In the genomic region with DNA sequence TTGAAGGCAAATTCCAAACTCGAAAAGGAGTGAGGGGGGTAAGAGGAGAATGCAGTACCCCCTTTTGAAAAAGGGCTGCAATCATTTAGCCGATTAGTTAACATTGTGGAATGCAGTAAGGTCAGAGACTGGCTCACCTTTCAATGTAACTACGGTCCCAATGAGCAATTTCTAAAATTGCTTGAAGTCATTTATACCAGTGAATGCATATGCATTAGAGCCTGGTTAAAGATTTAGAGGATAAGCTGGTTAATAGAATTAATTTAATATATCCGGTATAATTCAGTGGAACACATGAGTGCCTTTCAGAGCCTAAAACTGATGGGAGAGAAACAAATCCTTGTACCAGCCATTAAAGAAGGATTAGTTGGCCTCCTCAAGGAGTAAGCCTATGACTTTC, we compare ENCODE assay signal across 22 cellular contexts.
A peak's percentile ranks its signal among the peaks of the same experiment; 100 is the strongest.
DNase-seq lines count a peak whose midpoint lies in the region; ATAC-seq, FAIRE-seq and TF ChIP-seq lines count a peak whose summit lies in the region.
"Had no signal": no experiment of that assay in that cellular context is flagged by ENCODE, and none has a peak within 500 bp of the region (broad histone marks: within the 10 kb centered on the region; RNA-seq: fewer than 3 reads in every experiment).

No MANE protein-coding gene starts in this region.

- CTCF ChIA-PET in A549 (lab: Yijun Ruan, JAX), result interaction anchor here (1.0 to 1.8 kb wide), 4 partner anchors 15 to 171 kb away, joined by 3 to 6 read pairs (median 4); no protein-coding TSS in a partner anchor
- CTCF ChIA-PET in A673 (lab: Charles Lee), result no interaction called here

- H3K4me1 ChIP-seq in A549 (peaks cover 38% of the 10 kb centered on the region), A673 (ENCODE audit: insufficient read depth, low read length, poor library complexity, severe bottlenecking) (peaks cover 47% of the 10 kb centered on the region)
- H3K4me1 ChIP-seq: BE2C; BLaER1 treated with 17β-estradiol and CSF1 and Interleukin-3, amounts not matched to agents 10 nM and 100 nM had no signal

- H3K36me3 ChIP-seq in A673 (ENCODE audit: insufficient read depth, low read length, poor library complexity, severe bottlenecking), result no peaks in the 10 kb centered on the region
- H3K36me3 ChIP-seq: BE2C; BLaER1 treated with 17β-estradiol and CSF1 and Interleukin-3, amounts not matched to agents 10 nM and 100 nM had no signal

- intact Hi-C loops in A673 (cut with micrococcal nuclease; ENCODE audit: unreplicated experiment), result loop anchor here (1.0 to 5.0 kb wide), 2 partner anchors 142 to 384 kb away; no protein-coding TSS in a partner anchor
- intact Hi-C loops in activated T-helper 1 cell treated with anti-CD3 and anti-CD28 coated beads, Interleukin-12 subunit alpha, Interleukin-12 subunit beta, Interleukin-2, Interleukin-4 antibody, amounts not matched to agents 30 ng/mL and 10 ng/mL and 1 ng/mL, durations not matched to agents 14 hours and 24 hours and 36 hours (cut with micrococcal nuclease), result no loop called here

- H3K36me3 Mint-ChIP-seq in activated T-helper 1 cell treated with anti-CD3 and anti-CD28 coated beads, Interleukin-12 subunit alpha, Interleukin-12 subunit beta, Interleukin-2, Interleukin-4 antibody, amounts not matched to agents 30 ng/mL and 10 ng/mL and 1 ng/mL, durations not matched to agents 14 hours and 24 hours and 36 hours (ENCODE audit: low read depth), result no peaks in the 10 kb centered on the region
- H3K36me3 Mint-ChIP-seq: CD14-positive monocyte; CD8-positive, alpha-beta memory T cell had no signal

- TF ChIP-seq POLR2A in A549 (IDR thresholded peaks at IDR 0.05; ENCODE audit: low read length), result no peak

- H3K9me3 Mint-ChIP-seq in activated T-helper 1 cell treated with anti-CD3 and anti-CD28 coated beads, Interleukin-12 subunit alpha, Interleukin-12 subunit beta, Interleukin-2, Interleukin-4 antibody, amounts not matched to agents 30 ng/mL and 10 ng/mL and 1 ng/mL, durations not matched to agents 14 hours and 24 hours and 36 hours, result no peaks in the 10 kb centered on the region
- H3K9me3 Mint-ChIP-seq: H9 had no signal

- WGBS in A549 (ENCODE audit: missing lambda C conversion rate), result 84% methylated on average over 4 of the region's 4 CpGs

- FAIRE-seq in A549 (lab: Jason Lieb, UNC), result no peak
- FAIRE-seq: D721Med, GM12878 had no signal

- H3K4me2 ChIP-seq in A549, result no peak overlapping the region
- H3K4me2 ChIP-seq: BLaER1 treated with 17β-estradiol and CSF1 and Interleukin-3, amounts not matched to agents 10 nM and 100 nM had no signal

- no peak for TF ChIP-seq RAD21 in A549 (conservative IDR thresholded peaks at IDR 0.05 in 1 of 2, IDR thresholded peaks at IDR 0.05 in 1 of 2)

- H3K4me1 Mint-ChIP-seq in activated T-helper 1 cell treated with anti-CD3 and anti-CD28 coated beads, Interleukin-12 subunit alpha, Interleukin-12 subunit beta, Interleukin-2, Interleukin-4 antibody, amounts not matched to agents 30 ng/mL and 10 ng/mL and 1 ng/mL, durations not matched to agents 14 hours and 24 hours and 36 hours (ENCODE audit: low read depth), result no peaks in the 10 kb centered on the region
- H3K4me1 Mint-ChIP-seq: CD14-positive monocyte; CD8-positive, alpha-beta memory T cell had no signal

- H3K9me3 ChIP-seq in A549 (peaks cover 10% of the 10 kb centered on the region; the same call in 2 of the 3 replicates), A673 (ENCODE audit: low read depth, low read length, poor library complexity, severe bottlenecking) (peaks cover 4% of the 10 kb centered on the region)
- H3K9me3 ChIP-seq: BE2C; BLaER1 treated with 17β-estradiol and CSF1 and Interleukin-3, amounts not matched to agents 10 nM and 100 nM had no signal

- TF ChIP-seq EP300 in A549 (IDR thresholded peaks at IDR 0.05), result no peak

- no peaks in the 10 kb centered on the region for H3K27me3 Mint-ChIP-seq in activated T-helper 1 cell treated with anti-CD3 and anti-CD28 coated beads, Interleukin-12 subunit alpha, Interleukin-12 subunit beta, Interleukin-2, Interleukin-4 antibody, amounts not matched to agents 30 ng/mL and 10 ng/mL and 1 ng/mL, durations not matched to agents 14 hours and 24 hours and 36 hours (ENCODE audit: insufficient read depth)
- H3K27me3 Mint-ChIP-seq: CD4-positive, alpha-beta T cell had no signal

- H3K4me3 ChIP-seq in A549 (no peak overlapping the region), A673 (ENCODE audit: low read depth, low read length, poor library complexity, severe bottlenecking) (no peak overlapping the region), choroid plexus epithelial cell (ENCODE audit: low read depth, low read length) (no peak overlapping the region)
- H3K4me3 ChIP-seq: BLaER1 treated with 17β-estradiol and CSF1 and Interleukin-3, amounts not matched to agents 10 nM and 100 nM; GM12878 had no signal

- POLR2A ChIA-PET in A549 (lab: Yijun Ruan, JAX), result no interaction called here
- POLR2A ChIA-PET in A673 (lab: Charles Lee; ENCODE audit: low non-redundant PET), result interaction anchor here (0.6 kb wide), 1 partner anchor 12 kb away, joined by 3 read pairs; no protein-coding TSS in a partner anchor

- no peak for ATAC-seq in A549
- ATAC-seq: GM12878, HCT116 had no signal

- no peak overlapping the region for H3K27ac Mint-ChIP-seq in activated T-helper 1 cell treated with anti-CD3 and anti-CD28 coated beads, Interleukin-12 subunit alpha, Interleukin-12 subunit beta, Interleukin-2, Interleukin-4 antibody, amounts not matched to agents 30 ng/mL and 10 ng/mL and 1 ng/mL, durations not matched to agents 14 hours and 24 hours and 36 hours
- H3K27ac Mint-ChIP-seq: CD14-positive monocyte; CD4-positive, alpha-beta T cell; CD8-positive, alpha-beta memory T cell; H9 had no signal

- TF ChIP-seq CTCF in A549 (IDR thresholded peaks at IDR 0.05), result no peak
- no peak for TF ChIP-seq CTCF in A673 (conservative IDR thresholded peaks at IDR 0.05; ENCODE audit: low read depth, low read length)
- no peak for TF ChIP-seq CTCF in choroid plexus epithelial cell (conservative IDR thresholded peaks at IDR 0.05; ENCODE audit: low read depth, low read length)

- DNase-seq in A549 (ENCODE audit: low read depth in 1 of 2, low spot score in 1 of 2) (no peak), A673 (ENCODE audit: low spot score) (peak; percentile 91), choroid plexus epithelial cell (ENCODE audit: low read depth) (peak; percentile 29), renal cortical epithelial cell (ENCODE audit: low read depth) (peak; percentile 88), NCI-H446 (lab: John Stamatoyannopoulos, UW) (no peak), Kasumi-1 (lab: John Stamatoyannopoulos, UW) (no peak)
- no peak for DNase-seq in activated T-helper 1 cell treated with anti-CD3 and anti-CD28 coated beads, Interleukin-12 subunit alpha, Interleukin-12 subunit beta, Interleukin-2, Interleukin-4 antibody, amounts not matched to agents 30 ng/mL and 10 ng/mL and 1 ng/mL, durations not matched to agents 14 hours and 24 hours and 36 hours (ENCODE audit: low spot score)
- DNase-seq: ACHN; AML-193; BE2C; CD4-positive, alpha-beta T cell; CD8-positive, alpha-beta memory T cell; DMS 273 treated with DMSO at 0.1 percent for 48 hours; DMS79; EL; GDM1; H9 had no signal

- no peak overlapping the region for H3K4me3 Mint-ChIP-seq in activated T-helper 1 cell treated with anti-CD3 and anti-CD28 coated beads, Interleukin-12 subunit alpha, Interleukin-12 subunit beta, Interleukin-2, Interleukin-4 antibody, amounts not matched to agents 30 ng/mL and 10 ng/mL and 1 ng/mL, durations not matched to agents 14 hours and 24 hours and 36 hours
- H3K4me3 Mint-ChIP-seq: CD14-positive monocyte; CD4-positive, alpha-beta T cell; CD8-positive, alpha-beta memory T cell; H9 had no signal

- no peaks in the 10 kb centered on the region for H3K27me3 ChIP-seq in A673 (replicated peaks; ENCODE audit: insufficient read depth, low read depth, low read length, poor library complexity)
- H3K27me3 ChIP-seq: BE2C; BLaER1 treated with 17β-estradiol and CSF1 and Interleukin-3, amounts not matched to agents 10 nM and 100 nM had no signal

- H3K27ac ChIP-seq in A549, result peak overlapping the region; percentile 35 to 75; a peak in 5 of 6 replicates
- peak overlapping the region; percentile 51 for H3K27ac ChIP-seq in A673 (ENCODE audit: low read depth, low read length, poor library complexity, severe bottlenecking)
- H3K27ac ChIP-seq: BLaER1 treated with 17β-estradiol and CSF1 and Interleukin-3, amounts not matched to agents 10 nM and 100 nM had no signal

- no TSS peak for BruUV-seq in A673 (replicated peaks; lab: Mats Ljungman, UMichigan)

TF ChIP-seq in A549, 52 proteins besides CTCF, POLR2A, EP300 and RAD21:
- no peak for TF ChIP-seq EHF (CRISPR knock-in tag; IDR thresholded peaks at IDR 0.05)
- no peak for TF ChIP-seq KDM5A (IDR thresholded peaks at IDR 0.05)
- no peak for TF ChIP-seq ZFP36 (IDR thresholded peaks at IDR 0.05; ENCODE audit: borderline replicate concordance, partially characterized antibody)
- no peak for TF ChIP-seq CBX2 (IDR thresholded peaks at IDR 0.05; ENCODE audit: borderline replicate concordance, low read depth)
- no peak for TF ChIP-seq SMC3 (IDR thresholded peaks at IDR 0.05)
- no peak for TF ChIP-seq ZSCAN20 (CRISPR knock-in tag; IDR thresholded peaks at IDR 0.05)
- TF ChIP-seq NPAS2 (CRISPR knock-in tag; IDR thresholded peaks at IDR 0.05; ENCODE audit: borderline replicate concordance), result no peak
- no peak for TF ChIP-seq CBX8 (IDR thresholded peaks at IDR 0.05)
- TF ChIP-seq HOXB5 (CRISPR knock-in tag; IDR thresholded peaks at IDR 0.05), result no peak
- TF ChIP-seq NR3C1 (IDR thresholded peaks at IDR 0.05), result no peak
- TF ChIP-seq MAZ (IDR thresholded peaks at IDR 0.05; ENCODE audit: borderline replicate concordance, low read depth, low read length), result no peak
- TF ChIP-seq FOSB (CRISPR knock-in tag; IDR thresholded peaks at IDR 0.05), result no peak
TF ChIP-seq in A549: peak in this region for 0.

Comparison
In these comparisons a context has a peak if more than half of its experiments do, and no peak if none do; other contexts are left out.
1. DNase-seq: peak in A673 (single experiment), choroid plexus epithelial cell (single experiment) and renal cortical epithelial cell (single experiment); none in A549 (0 of 2), NCI-H446 (0 of 2), activated T-helper 1 cell treated with anti-CD3 and anti-CD28 coated beads, Interleukin-12 subunit alpha, Interleukin-12 subunit beta, Interleukin-2, Interleukin-4 antibody, amounts not matched to agents 30 ng/mL and 10 ng/mL and 1 ng/mL, durations not matched to agents 14 hours and 24 hours and 36 hours (single experiment) and Kasumi-1 (0 of 2).